Comparison of ENCODE assay signal across 8 cellular contexts in the genomic region with DNA sequence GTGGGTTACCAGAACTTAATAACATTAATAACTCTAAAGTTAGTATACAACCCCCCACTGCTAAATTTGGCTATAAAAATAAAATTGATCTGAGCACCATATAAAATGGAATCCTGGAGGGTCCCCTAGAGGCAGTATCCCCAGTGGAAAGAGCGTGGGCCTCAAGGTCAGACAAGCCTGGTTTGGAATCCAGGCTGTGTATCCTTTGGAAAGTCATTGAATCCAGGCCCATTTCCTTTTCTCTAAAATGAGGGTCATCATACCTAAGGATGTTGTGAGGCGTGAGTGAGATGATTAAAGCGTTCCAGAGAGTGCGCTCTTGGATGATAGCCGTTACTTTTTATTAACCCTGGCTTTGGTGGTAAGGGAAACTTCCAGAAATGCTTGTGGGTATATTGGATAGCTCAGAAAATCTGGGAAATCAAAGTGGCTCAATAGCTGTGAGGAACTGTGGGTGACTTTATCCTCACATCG. TPM values are rescaled to one million over a fixed set of nuclear protein-coding genes. Genes with fewer than 3 reads are reported as not detected.
A peak's percentile ranks its signal among the peaks of the same experiment; 100 is the strongest.
DNase-seq lines count a peak whose midpoint lies in the region; ATAC-seq, FAIRE-seq and TF ChIP-seq lines count a peak whose summit lies in the region.

No MANE protein-coding gene starts in this region.

- no peaks in the 10 kb centered on the region for H3K27me3 Mint-ChIP-seq in T-helper 2 cell treated with Interferon-gamma antibody and Interleukin-4, amounts not matched to agents 5 μg/mL and 100 μg/mL, for 36 hours (ENCODE audit: low read depth)

- TF ChIP-seq POLR2A in suprapubic skin (IDR thresholded peaks at IDR 0.05) = no peak

- TF ChIP-seq CTCF in suprapubic skin (IDR thresholded peaks at IDR 0.05) = no peak
- no peak for TF ChIP-seq CTCF in omental fat pad (IDR thresholded peaks at IDR 0.05)

- H3K9me3 ChIP-seq in adipocyte (ENCODE audit: control insufficient read depth, low read length) (no peaks in the 10 kb centered on the region), suprapubic skin (no peaks in the 10 kb centered on the region)

- TF ChIP-seq EP300 in suprapubic skin (IDR thresholded peaks at IDR 0.05) = no peak

- FAIRE-seq in GM19239 (lab: Jason Lieb, UNC) = no peak

- peak overlapping the region; percentile 97 for H3K9ac ChIP-seq in adipocyte (ENCODE audit: low read length)

- ATAC-seq in omental fat pad (ENCODE audit: low FRiP score) = no peak
- ATAC-seq in GM18858 (IDR thresholded peaks at IDR 0.05; ENCODE audit: unreplicated experiment) = no peak

- DNase-seq in T-helper 2 cell treated with Interferon-gamma antibody and Interleukin-4, amounts not matched to agents 5 μg/mL and 100 μg/mL, for 36 hours (ENCODE audit: low spot score) = no peak
- no peak for DNase-seq in T-helper 2 cell
- peak; percentile 27 for DNase-seq in adipocyte (ENCODE audit: low read depth)
- no peak for DNase-seq in suprapubic skin (ENCODE audit: low spot score in 2 of 2)
- DNase-seq in GM19239 (ENCODE audit: insufficient read length, low spot score) = no peak
- DNase-seq in omental fat pad (ENCODE audit: low spot score) = no peak

- peaks cover 15% of the 10 kb centered on the region for H3K9me3 Mint-ChIP-seq in T-helper 2 cell treated with Interferon-gamma antibody and Interleukin-4, amounts not matched to agents 5 μg/mL and 100 μg/mL, for 36 hours

- 25% methylated on average over 6 of the region's 6 CpGs for WGBS in suprapubic skin

- peak overlapping the region; percentile 99 for H3K4me3 ChIP-seq in adipocyte (ENCODE audit: low read length)
- peak overlapping the region; percentile 65 for H3K4me3 ChIP-seq in suprapubic skin

- no peak overlapping the region for H3K27ac Mint-ChIP-seq in T-helper 2 cell treated with Interferon-gamma antibody and Interleukin-4, amounts not matched to agents 5 μg/mL and 100 μg/mL, for 36 hours

- H3K27ac ChIP-seq in layer of hippocampus (ENCODE audit: low read depth, low read length) (peak overlapping the region; percentile 99), suprapubic skin (peak overlapping the region; percentile 98)

- H3K36me3 ChIP-seq in adipocyte (ENCODE audit: control insufficient read depth, insufficient read depth, low read length, severe bottlenecking) (peaks cover 23% of the 10 kb centered on the region), suprapubic skin (peaks cover 2% of the 10 kb centered on the region)

- peak overlapping the region; percentile 92 for H3K4me3 Mint-ChIP-seq in T-helper 2 cell treated with Interferon-gamma antibody and Interleukin-4, amounts not matched to agents 5 μg/mL and 100 μg/mL, for 36 hours

- H3K4me1 Mint-ChIP-seq in T-helper 2 cell treated with Interferon-gamma antibody and Interleukin-4, amounts not matched to agents 5 μg/mL and 100 μg/mL, for 36 hours (ENCODE audit: low read depth) = peaks cover 29% of the 10 kb centered on the region

- H3K27me3 ChIP-seq in adipocyte (replicated peaks; ENCODE audit: control insufficient read depth, insufficient read depth, low read length) = no peaks in the 10 kb centered on the region
- H3K27me3 ChIP-seq in layer of hippocampus (ENCODE audit: control insufficient read depth, insufficient read depth, low read length) = no peaks in the 10 kb centered on the region
- H3K27me3 ChIP-seq in suprapubic skin = no peaks in the 10 kb centered on the region

- H3K36me3 Mint-ChIP-seq in T-helper 2 cell treated with Interferon-gamma antibody and Interleukin-4, amounts not matched to agents 5 μg/mL and 100 μg/mL, for 36 hours (ENCODE audit: low read depth) = peaks cover 24% of the 10 kb centered on the region

- H3K4me1 ChIP-seq in adipocyte (ENCODE audit: control insufficient read depth, insufficient read depth, low read length) (peaks cover 55% of the 10 kb centered on the region), suprapubic skin (peaks cover 59% of the 10 kb centered on the region)

RNA-seq across cellular contexts. Expression of a gene that starts 0.7 kb away (rescaled TPM):
- total RNA-seq in suprapubic skin (10 to 100 TPM; 21.1 to 38.2 (median 30.3) TPM), omental fat pad (10 to 100 TPM; 16.7 to 24.0 (median 18.4) TPM)

RNA-seq across cellular contexts. Expression of a gene that starts 26.2 kb away (rescaled TPM):
- 10 to 100 TPM; 60.9 to 85.3 (median 66.0) TPM for total RNA-seq in suprapubic skin
- total RNA-seq in omental fat pad = 100 to 1,000 TPM in 1 of 4 donors, 10 to 100 TPM in 3; 70.7 to 101 (median 78.8) TPM

RNA-seq across cellular contexts. Expression of a gene that starts 54.2 kb away (rescaled TPM):
- 10 to 100 TPM; 34.1 to 93.1 (median 43.2) TPM for total RNA-seq in suprapubic skin
- 10 to 100 TPM in 1 of 4 donors, 1 to 10 TPM in 3; 5.0 to 13.2 (median 7.5) TPM for total RNA-seq in omental fat pad
